In the genomic region with DNA sequence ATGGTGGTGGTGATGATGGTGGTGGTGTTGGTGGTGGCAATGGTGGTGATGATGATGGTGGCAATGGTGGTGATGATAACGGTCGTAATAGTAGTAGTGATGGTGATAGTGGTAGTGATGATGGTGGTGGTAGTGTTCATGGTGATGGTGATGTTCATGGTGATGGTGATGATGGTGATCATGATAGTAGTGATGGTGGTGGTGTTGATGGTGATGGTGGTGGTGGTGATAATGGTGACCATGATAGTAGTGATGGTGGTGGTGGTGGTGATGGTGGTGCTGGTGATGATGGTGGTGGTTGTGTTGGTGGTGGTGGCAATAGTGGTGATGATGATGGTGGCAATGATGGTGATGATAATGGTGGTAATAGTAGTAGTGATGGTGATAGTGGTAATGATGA, we compare ENCODE assay signal across 2 cellular contexts.
TF ChIP-seq lines count a peak whose summit lies in the region.

No MANE protein-coding gene starts in this region.

TF ChIP-seq in HepG2, 621 proteins besides CTCF, POLR2A, EP300 and RAD21:
- TF ChIP-seq, protein P1, sequence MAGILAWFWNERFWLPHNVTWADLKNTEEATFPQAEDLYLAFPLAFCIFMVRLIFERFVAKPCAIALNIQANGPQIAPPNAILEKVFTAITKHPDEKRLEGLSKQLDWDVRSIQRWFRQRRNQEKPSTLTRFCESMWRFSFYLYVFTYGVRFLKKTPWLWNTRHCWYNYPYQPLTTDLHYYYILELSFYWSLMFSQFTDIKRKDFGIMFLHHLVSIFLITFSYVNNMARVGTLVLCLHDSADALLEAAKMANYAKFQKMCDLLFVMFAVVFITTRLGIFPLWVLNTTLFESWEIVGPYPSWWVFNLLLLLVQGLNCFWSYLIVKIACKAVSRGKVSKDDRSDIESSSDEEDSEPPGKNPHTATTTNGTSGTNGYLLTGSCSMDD (CRISPR knock-in tag; IDR thresholded peaks at IDR 0.05) = no peak
- TF ChIP-seq, protein P2, sequence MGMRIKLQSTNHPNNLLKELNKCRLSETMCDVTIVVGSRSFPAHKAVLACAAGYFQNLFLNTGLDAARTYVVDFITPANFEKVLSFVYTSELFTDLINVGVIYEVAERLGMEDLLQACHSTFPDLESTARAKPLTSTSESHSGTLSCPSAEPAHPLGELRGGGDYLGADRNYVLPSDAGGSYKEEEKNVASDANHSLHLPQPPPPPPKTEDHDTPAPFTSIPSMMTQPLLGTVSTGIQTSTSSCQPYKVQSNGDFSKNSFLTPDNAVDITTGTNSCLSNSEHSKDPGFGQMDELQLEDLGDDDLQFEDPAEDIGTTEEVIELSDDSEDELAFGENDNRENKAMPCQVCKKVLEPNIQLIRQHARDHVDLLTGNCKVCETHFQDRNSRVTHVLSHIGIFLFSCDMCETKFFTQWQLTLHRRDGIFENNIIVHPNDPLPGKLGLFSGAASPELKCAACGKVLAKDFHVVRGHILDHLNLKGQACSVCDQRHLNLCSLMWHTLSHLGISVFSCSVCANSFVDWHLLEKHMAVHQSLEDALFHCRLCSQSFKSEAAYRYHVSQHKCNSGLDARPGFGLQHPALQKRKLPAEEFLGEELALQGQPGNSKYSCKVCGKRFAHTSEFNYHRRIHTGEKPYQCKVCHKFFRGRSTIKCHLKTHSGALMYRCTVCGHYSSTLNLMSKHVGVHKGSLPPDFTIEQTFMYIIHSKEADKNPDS (CRISPR knock-in tag; IDR thresholded peaks at IDR 0.05) = no peak
- TF ChIP-seq SCMH1 (CRISPR knock-in tag; IDR thresholded peaks at IDR 0.05; ENCODE audit: borderline replicate concordance) (no peak), ZNF34 (CRISPR knock-in tag; IDR thresholded peaks at IDR 0.05; ENCODE audit: borderline replicate concordance) (no peak), CREB1 (IDR thresholded peaks at IDR 0.05) (peak; percentile 81), CREB1 (CRISPR knock-in tag; IDR thresholded peaks at IDR 0.05) (no peak), FOXA1 (IDR thresholded peaks at IDR 0.05) (peak; percentile 3; the same call in 1 of the 2 replicates), FOXA1 (CRISPR knock-in tag; IDR thresholded peaks at IDR 0.05) (no peak), ZFP82 (CRISPR knock-in tag; IDR thresholded peaks at IDR 0.05; ENCODE audit: borderline replicate concordance) (no peak)

TF ChIP-seq in H1, 55 proteins besides CTCF, POLR2A, EP300 and RAD21:
- no peak for TF ChIP-seq JUN (IDR thresholded peaks at IDR 0.05; ENCODE audit: low read depth, low read length)
- TF ChIP-seq SUZ12 (IDR thresholded peaks at IDR 0.05; ENCODE audit: low read length) = no peak
- TF ChIP-seq RNF2 (IDR thresholded peaks at IDR 0.05; ENCODE audit: borderline replicate concordance, low read depth, low read length, missing control alignments, poor library complexity, severe bottlenecking) = no peak
- no peak for TF ChIP-seq CREB1 (IDR thresholded peaks at IDR 0.05)
- no peak for TF ChIP-seq SP4 (IDR thresholded peaks at IDR 0.05; ENCODE audit: low read length)
- TF ChIP-seq, protein P3, sequence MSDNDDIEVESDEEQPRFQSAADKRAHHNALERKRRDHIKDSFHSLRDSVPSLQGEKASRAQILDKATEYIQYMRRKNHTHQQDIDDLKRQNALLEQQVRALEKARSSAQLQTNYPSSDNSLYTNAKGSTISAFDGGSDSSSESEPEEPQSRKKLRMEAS (IDR thresholded peaks at IDR 0.05) = no peak
- TF ChIP-seq RXRA (IDR thresholded peaks at IDR 0.05; ENCODE audit: insufficient read depth, low read depth, low read length) = no peak
- no peak for TF ChIP-seq EZH2 (IDR thresholded peaks at IDR 0.05; ENCODE audit: low read depth, low read length, severe bottlenecking)
- no peak for TF ChIP-seq CHD7 (IDR thresholded peaks at IDR 0.05; ENCODE audit: insufficient replicate concordance, low read length)
- no peak for TF ChIP-seq SAP30 (IDR thresholded peaks at IDR 0.05; ENCODE audit: insufficient read depth, insufficient replicate concordance, low read length)
- no peak for TF ChIP-seq FOSL1 (IDR thresholded peaks at IDR 0.05; ENCODE audit: insufficient read depth, low read depth, low read length)
- TF ChIP-seq GABPA (IDR thresholded peaks at IDR 0.05; ENCODE audit: borderline replicate concordance, insufficient read depth, low read length) = no peak
- TF ChIP-seq RFX5 (IDR thresholded peaks at IDR 0.05; ENCODE audit: borderline replicate concordance, low read depth, low read length) = no peak
- TF ChIP-seq YY1 (IDR thresholded peaks at IDR 0.05; ENCODE audit: low read depth, low read length) = no peak
